Comparison of ENCODE assay signal across 29 cellular contexts in the genomic region with DNA sequence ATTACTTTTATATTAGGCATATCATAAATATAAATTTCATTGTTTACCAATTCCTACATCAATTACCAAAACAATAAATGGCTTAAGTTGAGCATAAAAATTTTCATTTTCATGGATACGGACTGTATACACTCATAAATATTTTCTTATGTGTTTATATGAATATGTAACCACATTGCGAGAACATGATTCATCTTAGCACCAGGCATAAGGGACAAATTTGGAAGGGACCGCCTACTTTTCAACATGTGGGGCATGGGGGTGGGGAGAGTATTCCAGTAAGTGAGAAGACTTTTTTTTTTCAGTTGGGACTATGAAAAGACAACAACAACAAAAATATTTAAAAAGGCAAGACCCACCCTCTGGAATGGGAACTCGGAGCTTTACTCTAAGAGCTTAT.
DNase-seq lines count a peak whose midpoint lies in the region; ATAC-seq and TF ChIP-seq lines count a peak whose summit lies in the region.
"Had no signal": no experiment of that assay in that cellular context is flagged by ENCODE, and none has a peak within 500 bp of the region (broad histone marks: within the 10 kb centered on the region; RNA-seq: fewer than 3 reads in every experiment).

No MANE protein-coding gene starts in this region.

- BruUV-seq in PC-3 (replicated peaks; lab: Mats Ljungman, UMichigan), result no TSS peak

- H3K79me2 ChIP-seq in PC-3 (ENCODE audit: low read length) (no peaks in the 10 kb centered on the region), smooth muscle cell (ENCODE audit: low read depth) (no peaks in the 10 kb centered on the region)

- no peak overlapping the region for H3K4me3 Mint-ChIP-seq in CD4-positive, alpha-beta T cell
- H3K4me3 Mint-ChIP-seq: activated CD8-positive, alpha-beta T cell treated with anti-CD3 and anti-CD28 coated beads for 36 hours; activated naive CD8-positive, alpha-beta T cell treated with anti-CD3 and anti-CD28 coated beads, Interleukin-2, amount 50 U/mL, for 24 hours; CD8-positive, alpha-beta T cell; memory B cell; type B pancreatic cell had no signal

- H3F3A ChIP-seq in PC-3 (ENCODE audit: low read length, unreplicated experiment) (no peaks in the 10 kb centered on the region), smooth muscle cell (ENCODE audit: low read depth) (no peaks in the 10 kb centered on the region)

- peak; percentile 29 for DNase-seq in GM04504 (ENCODE audit: low read depth)
- peak; percentile 63 for DNase-seq in PC-3
- DNase-seq in fibroblast of gingiva (ENCODE audit: low read depth), result peak; percentile 57
- no peak for DNase-seq in smooth muscle cell (lab: John Stamatoyannopoulos, UW; ENCODE audit: unreplicated experiment)
- no peak for DNase-seq in activated T-cell treated with anti-CD3 and anti-CD28 coated beads, Interleukin-2, amount 50 U/mL, for 48 hours
- DNase-seq in NCI-H187 (lab: John Stamatoyannopoulos, UW), result no peak
- no peak for DNase-seq in CD4-positive, alpha-beta T cell
- DNase-seq: activated CD4-positive, CD25-positive, alpha-beta regulatory T cell treated with anti-CD3 and anti-CD28 coated beads, Interleukin-2, amount 50 U/mL, for 72 hours; activated CD8-positive, alpha-beta T cell treated with anti-CD3 and anti-CD28 coated beads for 36 hours; activated gamma-delta T cell; activated naive CD8-positive, alpha-beta T cell treated with anti-CD3 and anti-CD28 coated beads, Interleukin-2, amount 50 U/mL, for 24 hours; activated T-cell treated with anti-CD3 and anti-CD28 coated beads for 4 hours; body of pancreas; CD8-positive, alpha-beta T cell; DMS 273 treated with DMSO at 0.1 percent for 48 hours; effector CD8-positive, alpha-beta T cell; GDM1; left cardiac atrium; NCI-H146; NCI-H2171; NCI-H524 treated with DMSO at 0.1 percent for 48 hours; nucleus accumbens; RPMI8226; stimulated activated CD4-positive, alpha-beta T cell treated with anti-CD3 and anti-CD28 coated beads, Interleukin-1b, Interleukin-23, amount 100 ng/mL, for 48 hours had no signal

- H3K9me3 ChIP-seq in PC-3 (ENCODE audit: low read length), result no peaks in the 10 kb centered on the region
- H3K9me3 ChIP-seq in smooth muscle cell (replicated peaks; ENCODE audit: low read depth), result no peaks in the 10 kb centered on the region
- H3K9me3 ChIP-seq in CD4-positive, alpha-beta T cell (ENCODE audit: control insufficient read depth, low read length), result no peaks in the 10 kb centered on the region
- H3K9me3 ChIP-seq: body of pancreas, HAP-1 had no signal

- H3K27me3 Mint-ChIP-seq in CD4-positive, alpha-beta T cell, result peaks cover 2% of the 10 kb centered on the region
- H3K27me3 Mint-ChIP-seq: activated naive CD8-positive, alpha-beta T cell treated with anti-CD3 and anti-CD28 coated beads, Interleukin-2, amount 50 U/mL, for 24 hours; memory B cell; type B pancreatic cell had no signal

- H3K9ac ChIP-seq in PC-3 (ENCODE audit: low read length) (peak overlapping the region; percentile 14; the same call in 1 of the 2 replicates), smooth muscle cell (ENCODE audit: low read depth) (no peak overlapping the region)

- POLR2A ChIA-PET in PC-3 (lab: Charles Lee; ENCODE audit: unreplicated experiment), result no interaction called here
- POLR2A ChIA-PET in CD4-positive, alpha-beta T cell (lab: Charles Lee), result no interaction called here

- H3K27me3 ChIP-seq in PC-3 (ENCODE audit: low read length) (no peaks in the 10 kb centered on the region), smooth muscle cell (ENCODE audit: low read depth) (no peaks in the 10 kb centered on the region)
- no peaks in the 10 kb centered on the region for H3K27me3 ChIP-seq in CD4-positive, alpha-beta T cell (ENCODE audit: control insufficient read depth, insufficient read depth, low read length)
- H3K27me3 ChIP-seq: body of pancreas had no signal

- no peaks in the 10 kb centered on the region for H3K4me1 Mint-ChIP-seq in CD4-positive, alpha-beta T cell (ENCODE audit: low read depth)
- H3K4me1 Mint-ChIP-seq: activated naive CD8-positive, alpha-beta T cell treated with anti-CD3 and anti-CD28 coated beads, Interleukin-2, amount 50 U/mL, for 24 hours; memory B cell had no signal

- H3K4me2 ChIP-seq in PC-3 (ENCODE audit: low read length), result peak overlapping the region; percentile 42
- peak overlapping the region; percentile 69 for H3K4me2 ChIP-seq in smooth muscle cell

- ATAC-seq in PC-3, result peak; percentile 83
- no peak for ATAC-seq in GM21360 (IDR thresholded peaks at IDR 0.05; ENCODE audit: unreplicated experiment)
- ATAC-seq in CD4-positive, alpha-beta T cell (ENCODE audit: poor library complexity), result no peak
- ATAC-seq: activated CD8-positive, alpha-beta T cell treated with anti-CD3 and anti-CD28 coated beads for 36 hours; activated naive CD8-positive, alpha-beta T cell treated with anti-CD3 and anti-CD28 coated beads, Interleukin-2, amount 50 U/mL, for 24 hours; body of pancreas; CD8-positive, alpha-beta T cell; left cardiac atrium had no signal

- intact Hi-C loops in PC-3 (cut with micrococcal nuclease), result loop anchor here (1.0 to 10.0 kb wide), 8 partner anchors 48 to 524 kb away; a partner anchor contains a TSS
- intact Hi-C loops in CD4-positive, alpha-beta T cell (cut with DNase I, micrococcal nuclease), result loop anchor here in 1 of 2 experiments (2.0 kb wide), 1 partner anchor 666 kb away; no protein-coding TSS in a partner anchor

- H3K36me3 Mint-ChIP-seq in CD4-positive, alpha-beta T cell (ENCODE audit: low read depth), result no peaks in the 10 kb centered on the region
- H3K36me3 Mint-ChIP-seq: CD8-positive, alpha-beta T cell; memory B cell; type B pancreatic cell had no signal

- CTCF ChIA-PET in PC-3 (lab: Charles Lee), result interaction anchor here (0.5 to 2.0 kb wide), 13 partner anchors 18 to 1008 kb away, joined by 3 to 18 read pairs (median 4); no protein-coding TSS in a partner anchor
- CTCF ChIA-PET in CD4-positive, alpha-beta T cell (lab: Charles Lee), result interaction anchor here (0.5 kb wide), 1 partner anchor 937 kb away, joined by 3 read pairs; no protein-coding TSS in a partner anchor

- no peak for TF ChIP-seq CTCF in PC-3 (conservative IDR thresholded peaks at IDR 0.05; ENCODE audit: low read depth, low read length)
- TF ChIP-seq CTCF in smooth muscle cell (IDR thresholded peaks at IDR 0.05; ENCODE audit: borderline replicate concordance, insufficient read depth, poor library complexity, severe bottlenecking), result no peak
- no peak for TF ChIP-seq CTCF in CD4-positive, alpha-beta T cell (IDR thresholded peaks at IDR 0.05)

- H3K4me3 ChIP-seq in PC-3 (ENCODE audit: low read length) (no peak overlapping the region), smooth muscle cell (no peak overlapping the region)
- H3K4me3 ChIP-seq: body of pancreas, HAP-1, skin epidermis had no signal

- H3K36me3 ChIP-seq in PC-3 (ENCODE audit: low read depth, low read length), result no peaks in the 10 kb centered on the region
- no peaks in the 10 kb centered on the region for H3K36me3 ChIP-seq in smooth muscle cell (ENCODE audit: low read depth)
- H3K36me3 ChIP-seq: HAP-1 had no signal

- no peaks in the 10 kb centered on the region for H4K20me1 ChIP-seq in PC-3 (ENCODE audit: low read length)
- no peaks in the 10 kb centered on the region for H4K20me1 ChIP-seq in smooth muscle cell (ENCODE audit: low read depth)

- no peaks in the 10 kb centered on the region for H3K9me2 ChIP-seq in PC-3 (replicated peaks; ENCODE audit: low read length)

- 54% methylated on average over 4 of the region's 4 CpGs for WGBS in smooth muscle cell (ENCODE audit: low lambda C conversion rate)

- H3K9me3 Mint-ChIP-seq in CD4-positive, alpha-beta T cell, result no peaks in the 10 kb centered on the region
- H3K9me3 Mint-ChIP-seq: activated CD8-positive, alpha-beta T cell treated with anti-CD3 and anti-CD28 coated beads for 36 hours; activated naive CD8-positive, alpha-beta T cell treated with anti-CD3 and anti-CD28 coated beads, Interleukin-2, amount 50 U/mL, for 24 hours; CD8-positive, alpha-beta T cell; memory B cell; type B pancreatic cell had no signal

- H3K4me1 ChIP-seq in PC-3 (ENCODE audit: insufficient read depth, low read length), result peaks cover 13% of the 10 kb centered on the region
- H3K4me1 ChIP-seq in smooth muscle cell (ENCODE audit: low read depth), result no peaks in the 10 kb centered on the region
- H3K4me1 ChIP-seq: body of pancreas, HAP-1 had no signal

- no peak overlapping the region for H3K27ac Mint-ChIP-seq in CD4-positive, alpha-beta T cell
- H3K27ac Mint-ChIP-seq: activated CD8-positive, alpha-beta T cell treated with anti-CD3 and anti-CD28 coated beads for 36 hours; activated naive CD8-positive, alpha-beta T cell treated with anti-CD3 and anti-CD28 coated beads, Interleukin-2, amount 50 U/mL, for 24 hours; CD8-positive, alpha-beta T cell; memory B cell; type B pancreatic cell had no signal

- no peak overlapping the region; the same call in 1 of the 2 replicates for H3K27ac ChIP-seq in PC-3 (ENCODE audit: low read length)
- no peak overlapping the region for H3K27ac ChIP-seq in smooth muscle cell (ENCODE audit: low read depth)
- H3K27ac ChIP-seq in CD4-positive, alpha-beta T cell (ENCODE audit: low read depth, low read length), result no peak overlapping the region
- H3K27ac ChIP-seq: body of pancreas had no signal

- H2AFZ ChIP-seq in PC-3 (ENCODE audit: low read length), result 0 out of 2 replicates have a peak overlapping the region, but pooled peaks have one; percentile 13
- peak overlapping the region; percentile 78 for H2AFZ ChIP-seq in smooth muscle cell (ENCODE audit: low read depth)

Comparison
In these comparisons a context has a peak if more than half of its experiments do, and no peak if none do; other contexts are left out.
1. DNase-seq: peak in GM04504 (single experiment), PC-3 (single experiment) and fibroblast of gingiva (single experiment); none in smooth muscle cell (single experiment), activated T-cell treated with anti-CD3 and anti-CD28 coated beads, Interleukin-2, amount 50 U/mL, for 48 hours (0 of 2), NCI-H187 (0 of 2) and CD4-positive, alpha-beta T cell (0 of 10).